Comparison of ENCODE assay signal across 26 cellular contexts in genomic region chr2:52474091-52474490, GRCh38.
"Had no signal": no experiment of that assay in that cellular context is flagged by ENCODE, and none has a peak within 500 bp of the region (broad histone marks: within the 10 kb centered on the region; RNA-seq: fewer than 3 reads in every experiment).

No MANE protein-coding gene starts in this region.

- H3K27ac ChIP-seq: colonic mucosa, epithelial cell of prostate, esophagus squamous epithelium, gastrocnemius medialis, heart left ventricle, hepatocyte, left lung, lower lobe of right lung had no signal

- H3K36me3 Mint-ChIP-seq: mesothelial cell of epicardium had no signal

- H3K4me3 Mint-ChIP-seq: dendritic cell treated with granulocyte-macrophage colony-stimulating factor and Interleukin-4, amounts not matched to agents 40 ng/mL and 50 ng/mL, for 4 days; effector memory CD8-positive, alpha-beta T cell; endodermal cell; immature natural killer cell; mesothelial cell of epicardium had no signal

- H3K27ac Mint-ChIP-seq: dendritic cell treated with granulocyte-macrophage colony-stimulating factor and Interleukin-4, amounts not matched to agents 40 ng/mL and 50 ng/mL, for 4 days; effector memory CD8-positive, alpha-beta T cell; endodermal cell; immature natural killer cell; mesothelial cell of epicardium had no signal

- H3K27me3 Mint-ChIP-seq: dendritic cell treated with granulocyte-macrophage colony-stimulating factor and Interleukin-4, amounts not matched to agents 40 ng/mL and 50 ng/mL, for 4 days; effector memory CD8-positive, alpha-beta T cell had no signal

- H3K4me3 ChIP-seq: colonic mucosa, esophagus squamous epithelium, gastrocnemius medialis, heart left ventricle, hepatocyte, left lung, lower lobe of right lung, mucosa of descending colon had no signal

- H3K27me3 ChIP-seq: colonic mucosa, esophagus squamous epithelium, gastrocnemius medialis, heart left ventricle, hepatocyte, left lung had no signal

- H3K4me1 Mint-ChIP-seq: immature natural killer cell, mesothelial cell of epicardium had no signal

- DNase-seq: colonic mucosa; cortex of kidney; effector CD8-positive, alpha-beta T cell; effector memory CD8-positive, alpha-beta T cell; endodermal cell; erythroblast; esophagus squamous epithelium; foreskin fibroblast; gastrocnemius medialis; heart left ventricle; hypothalamus; immature natural killer cell; islet precursor cell; kidney; kidney glomerular epithelial cell; left colon; left ventricle myocardium superior; lower lobe of right lung; mucosa of descending colon had no signal

- FAIRE-seq: endometrium, kidney had no signal

- H3K9me3 ChIP-seq: colonic mucosa, esophagus squamous epithelium, gastrocnemius medialis, heart left ventricle, left lung, lower lobe of right lung, mucosa of descending colon had no signal

- H3K4me1 ChIP-seq: colonic mucosa, esophagus squamous epithelium, heart left ventricle, left lung, lower lobe of right lung had no signal

- ATAC-seq: effector memory CD8-positive, alpha-beta T cell; esophagus mucosa; gastrocnemius medialis; heart left ventricle; left colon; left lung; left ventricle myocardium superior; lower lobe of right lung; mucosa of descending colon had no signal

- H3K36me3 ChIP-seq: colonic mucosa, esophagus squamous epithelium, gastrocnemius medialis, heart left ventricle, left lung, lower lobe of right lung had no signal
